Comparison of ENCODE assay signal across 2 cellular contexts in the genomic region with DNA sequence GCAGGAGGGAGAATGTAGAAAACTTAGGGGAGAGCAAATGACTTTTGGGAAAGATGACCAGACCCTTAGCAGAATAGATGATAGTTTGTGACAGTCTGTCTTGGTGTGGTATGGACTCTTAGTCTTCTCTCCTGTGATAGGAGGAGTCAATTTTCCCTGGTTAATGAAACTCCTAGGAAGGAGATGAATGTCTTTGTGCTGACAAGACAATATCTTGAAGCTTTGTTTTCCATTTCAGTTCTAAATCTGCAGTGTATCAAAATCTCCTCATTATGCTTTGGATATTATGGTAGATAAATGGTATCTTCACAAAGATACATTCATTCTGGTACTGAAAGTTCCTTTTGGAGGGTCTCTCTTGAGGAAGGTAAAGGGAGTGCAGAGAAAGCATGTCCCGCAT.
TF ChIP-seq lines count a peak whose summit lies in the region.

No MANE protein-coding gene starts in this region.

TF ChIP-seq in A549, 52 proteins besides CTCF, POLR2A, EP300 and RAD21 (continued from another document):
- TF ChIP-seq PHF8 (IDR thresholded peaks at IDR 0.05; ENCODE audit: borderline replicate concordance, low read depth) = no peak
- TF ChIP-seq, protein P1, sequence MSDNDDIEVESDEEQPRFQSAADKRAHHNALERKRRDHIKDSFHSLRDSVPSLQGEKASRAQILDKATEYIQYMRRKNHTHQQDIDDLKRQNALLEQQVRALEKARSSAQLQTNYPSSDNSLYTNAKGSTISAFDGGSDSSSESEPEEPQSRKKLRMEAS (IDR thresholded peaks at IDR 0.05) = no peak
- peak; percentile 70 for TF ChIP-seq MAFK (IDR thresholded peaks at IDR 0.05; ENCODE audit: partially characterized antibody)
- no peak for TF ChIP-seq FOXS1 (CRISPR knock-in tag; IDR thresholded peaks at IDR 0.05)
TF ChIP-seq in A549: peak in this region for 1.

TF ChIP-seq in IMR-90, 13 proteins besides CTCF, POLR2A, EP300 and RAD21:
- TF ChIP-seq RFX5 (IDR thresholded peaks at IDR 0.05; ENCODE audit: low read depth, low read length) = no peak
- TF ChIP-seq CEBPB (IDR thresholded peaks at IDR 0.05; ENCODE audit: low read depth, low read length) = no peak
- no peak for TF ChIP-seq FOS (IDR thresholded peaks at IDR 0.05; ENCODE audit: low read depth, low read length)
- TF ChIP-seq MAFK (IDR thresholded peaks at IDR 0.05; ENCODE audit: low read depth, low read length) = peak; percentile 82
TF ChIP-seq in IMR-90: peak in this region for 1.
